ENCODE assay signal across 11 cellular contexts in the genomic region with DNA sequence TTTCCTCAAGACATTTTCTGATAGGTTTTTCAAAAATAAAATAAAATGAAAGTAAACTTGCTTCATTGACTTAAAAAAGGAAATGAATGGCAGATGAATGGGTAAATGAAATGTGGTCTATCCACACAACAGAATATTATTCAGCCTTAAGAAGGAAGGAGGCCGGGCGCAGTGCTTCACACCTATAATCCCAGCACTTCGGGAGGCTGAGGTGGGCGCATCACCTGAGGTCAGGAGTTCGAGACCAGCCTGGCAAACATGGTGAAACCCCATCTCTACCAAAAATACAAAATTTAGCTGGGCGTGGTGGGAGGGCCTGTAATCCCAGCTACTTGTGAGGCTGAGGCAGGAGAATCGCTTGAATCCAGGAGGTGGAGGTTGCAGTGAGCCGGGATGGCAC. TPM values are rescaled to one million over a fixed set of nuclear protein-coding genes. Genes with fewer than 3 reads are reported as not detected.
"Had no signal": no experiment of that assay in that cellular context is flagged by ENCODE, and none has a peak within 500 bp of the region (broad histone marks: within the 10 kb centered on the region; RNA-seq: fewer than 3 reads in every experiment).

No MANE protein-coding gene starts in this region.

RNA-seq across cellular contexts. Expression of a gene that starts 3.7 kb away (rescaled TPM):
- total RNA-seq: activated CD4-positive, alpha-beta memory T cell treated with anti-CD3 and anti-CD28 coated beads for 36 hours; activated CD4-positive, alpha-beta T cell treated with anti-CD3 and anti-CD28 coated beads, Interleukin-2, amount 10 ng/mL, durations not matched to agents 24 days and 14 days; activated CD8-positive, alpha-beta memory T cell treated with anti-CD3 and anti-CD28 coated beads for 36 hours; activated CD8-positive, alpha-beta T cell treated with anti-CD3 and anti-CD28 coated beads for 36 hours; activated naive CD8-positive, alpha-beta T cell treated with anti-CD3 and anti-CD28 coated beads for 36 hours; activated T-cell treated with anti-CD3 and anti-CD28 coated beads, Interleukin-2, amount 50 U/mL, for 4 hours; activated T-helper 1 cell treated with anti-CD3 and anti-CD28 coated beads, Interleukin-12 subunit alpha, Interleukin-12 subunit beta, Interleukin-2, Interleukin-4 antibody, amounts not matched to agents 30 ng/mL and 10 ng/mL and 1 ng/mL, durations not matched to agents 14 hours and 24 hours and 36 hours; activated T-helper 17 cell treated with anti-CD3 and anti-CD28 coated beads, Interleukin-2, amount 50 U/mL, for 72 hours; astrocyte; T-helper 1 cell treated with Interleukin-12 subunit alpha and Interleukin-12 subunit beta and Interleukin-4 antibody, amounts not matched to agents 30 ng/mL and 1 ng/mL, for 36 hours; T-helper 2 cell treated with Interferon-gamma antibody and Interleukin-4, amounts not matched to agents 100 ng/mL and 5 ng/mL, for 36 hours had no signal
